ENCODE assay signal across 12 cellular contexts in genomic region chr11:116053538-116053919, GRCh38.
"Had no signal": no experiment of that assay in that cellular context is flagged by ENCODE, and none has a peak within 500 bp of the region (broad histone marks: within the 10 kb centered on the region; RNA-seq: fewer than 3 reads in every experiment).

No MANE protein-coding gene starts in this region.

- H3K27ac ChIP-seq: foreskin keratinocyte, ovary, right lobe of liver had no signal

- ATAC-seq: activated T-cell treated with anti-CD3 and anti-CD28 coated beads, Interleukin-2, amount 50 U/mL, for 72 hours; foreskin keratinocyte; right lobe of liver had no signal

- H3K4me1 ChIP-seq: foreskin keratinocyte, right lobe of liver had no signal

- H3K27me3 ChIP-seq: foreskin keratinocyte, ovary, right lobe of liver had no signal

- H3K4me3 ChIP-seq: ovary, right lobe of liver, smooth muscle cell had no signal

- DNase-seq: activated CD4-positive, alpha-beta T cell treated with anti-CD3 and anti-CD28 coated beads, Interleukin-2, amount 10 ng/mL, durations not matched to agents 7 days and 5 days; activated CD8-positive, alpha-beta memory T cell treated with anti-CD3 and anti-CD28 coated beads, Interleukin-2, amount 50 U/mL, for 48 hours; activated gamma-delta T cell; activated T-cell treated with anti-CD3 and anti-CD28 coated beads, Interleukin-2, amount 50 U/mL, for 72 hours; amniotic stem cell; effector memory CD4-positive, alpha-beta T cell; foreskin keratinocyte; glutamatergic neuron; hypothalamus; ovary had no signal

- H3K36me3 ChIP-seq: ovary, right lobe of liver had no signal

- H3K9me3 ChIP-seq: ovary, right lobe of liver had no signal
